ENCODE assay signal across 13 cellular contexts in genomic region chr10:110324805-110325280, GRCh38. TPM values are rescaled to one million over a fixed set of nuclear protein-coding genes. Genes with fewer than 3 reads are reported as not detected.
DNase-seq lines count a peak whose midpoint lies in the region; ATAC-seq, FAIRE-seq and TF ChIP-seq lines count a peak whose summit lies in the region.
"Had no signal": no experiment of that assay in that cellular context is flagged by ENCODE, and none has a peak within 500 bp of the region (broad histone marks: within the 10 kb centered on the region; RNA-seq: fewer than 3 reads in every experiment).

No MANE protein-coding gene starts in this region.

- H3K27ac ChIP-seq in brain microvascular endothelial cell = peak overlapping the region; percentile 80
- no peak overlapping the region for H3K27ac ChIP-seq in left ventricle myocardium inferior (replicated peaks)
- H3K27ac ChIP-seq: stomach had no signal

- FAIRE-seq in GM18507 (lab: Jason Lieb, UNC) = peak; percentile 84

- peak; percentile 60 for ATAC-seq in GM19463 (IDR thresholded peaks at IDR 0.05; ENCODE audit: unreplicated experiment)
- ATAC-seq in HG03097 (IDR thresholded peaks at IDR 0.05; ENCODE audit: low FRiP score, unreplicated experiment) = peak; percentile 45
- ATAC-seq: left ventricle myocardium superior had no signal

- in situ Hi-C loops in brain microvascular endothelial cell (cut with HindIII; ENCODE audit: low pct_ligation_motif_present, low sequenced_read_pairs) = loop anchor here (25.0 kb wide), 1 partner anchor 212 kb away; no protein-coding TSS in a partner anchor

- intact Hi-C loops in cardiac septum (cut with DNase I) = no loop called here
- intact Hi-C loops in left ventricle myocardium inferior (cut with micrococcal nuclease) = no loop called here

- H3K36me3 ChIP-seq in brain microvascular endothelial cell (replicated peaks) (no peaks in the 10 kb centered on the region), left ventricle myocardium inferior (no peaks in the 10 kb centered on the region)
- H3K36me3 ChIP-seq: stomach had no signal

- DNase-seq in GM18507 (ENCODE audit: extremely low spot score, insufficient read length, low read depth) (no peak), brain microvascular endothelial cell (no peak), cardiac septum (ENCODE audit: low spot score) (no peak), HUDEP-2 (lab: John Stamatoyannopoulos, UW; ENCODE audit: unreplicated experiment in 76 of 76) (no peak), left ventricle myocardium inferior (no peak)
- DNase-seq in activated CD4-positive, CD25-positive, alpha-beta regulatory T cell treated with anti-CD3 and anti-CD28 coated beads, Interleukin-2, amount 50 U/mL, for 72 hours = no peak
- DNase-seq: DMS79 treated with DMSO at 0.1 percent for 48 hours, HCEC 1CT, left ventricle myocardium superior, right cardiac atrium, stomach had no signal

- no peak for TF ChIP-seq CTCF in brain microvascular endothelial cell (IDR thresholded peaks at IDR 0.05; ENCODE audit: low read depth, low read length, missing control alignments)
- TF ChIP-seq CTCF in left ventricle myocardium inferior (IDR thresholded peaks at IDR 0.05; ENCODE audit: borderline replicate concordance) = no peak

- peaks cover 27% of the 10 kb centered on the region for H3K9me3 ChIP-seq in left ventricle myocardium inferior (replicated peaks)

- no peaks in the 10 kb centered on the region for H3K4me1 ChIP-seq in left ventricle myocardium inferior

- H3K4me3 ChIP-seq in brain microvascular endothelial cell (ENCODE audit: low read depth, low read length) = no peak overlapping the region
- no peak overlapping the region for H3K4me3 ChIP-seq in left ventricle myocardium inferior
- H3K4me3 ChIP-seq: stomach had no signal

- H3K27me3 ChIP-seq in brain microvascular endothelial cell (replicated peaks) (no peaks in the 10 kb centered on the region), left ventricle myocardium inferior (ENCODE audit: low read depth) (peaks cover 8% of the 10 kb centered on the region)
- H3K27me3 ChIP-seq: stomach had no signal

RNA-seq across cellular contexts. Expression of gene SMNDC1, which starts 20.1 kb away (rescaled TPM):
- 25.8 TPM for total RNA-seq in cardiac septum
- total RNA-seq in left ventricle myocardium inferior = 24.1 TPM
